1 cellular context compared by ENCODE assay signal in the genomic region with DNA sequence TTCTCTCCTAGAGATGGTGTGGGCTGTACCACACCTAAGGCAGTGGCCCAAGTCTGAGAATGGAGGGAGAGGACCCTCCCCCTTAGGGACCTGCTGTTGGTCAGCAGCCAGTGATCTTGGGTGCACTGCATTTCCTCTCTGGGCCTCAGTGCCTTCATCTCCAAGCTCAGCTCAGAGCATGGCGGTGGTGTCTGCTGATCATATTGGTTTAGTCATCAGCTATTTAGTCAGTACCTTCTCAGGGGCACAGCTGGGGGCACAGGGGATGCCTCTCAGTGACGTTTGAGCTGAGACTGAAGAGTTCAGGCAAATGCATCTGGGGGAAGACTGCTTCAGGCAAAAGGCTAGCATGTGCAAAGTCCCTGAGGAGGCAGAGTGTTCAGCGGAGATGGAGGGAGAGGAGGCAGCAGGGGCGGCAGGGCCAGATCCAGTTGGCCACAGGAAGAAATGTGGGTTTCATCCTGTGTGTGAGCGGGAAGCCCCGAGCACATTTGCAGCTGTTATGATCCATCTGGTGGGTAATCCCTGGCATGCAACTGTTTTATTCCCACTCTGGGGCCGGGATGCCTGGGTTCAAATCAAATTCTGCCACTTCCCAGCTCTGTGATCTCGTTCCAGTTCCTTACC.
TF ChIP-seq lines count a peak whose summit lies in the region.

No MANE protein-coding gene starts in this region.

TF ChIP-seq in WTC11, 78 proteins besides CTCF, POLR2A, EP300 and RAD21:
- TF ChIP-seq PREB (CRISPR knock-in tag; IDR thresholded peaks at IDR 0.05; ENCODE audit: borderline replicate concordance) (no peak), OVOL2 (CRISPR knock-in tag; IDR thresholded peaks at IDR 0.05; ENCODE audit: borderline replicate concordance) (no peak), SMAD3 (CRISPR knock-in tag; IDR thresholded peaks at IDR 0.05; ENCODE audit: borderline replicate concordance) (no peak), TCF7 (CRISPR knock-in tag; IDR thresholded peaks at IDR 0.05; ENCODE audit: low read depth) (no peak), USF2 (CRISPR knock-in tag; IDR thresholded peaks at IDR 0.05) (0 out of 2 replicates have a peak, but pooled peaks have one; percentile 0), FOXP1 (CRISPR knock-in tag; IDR thresholded peaks at IDR 0.05; ENCODE audit: borderline replicate concordance) (no peak)
- TF ChIP-seq, protein P1, sequence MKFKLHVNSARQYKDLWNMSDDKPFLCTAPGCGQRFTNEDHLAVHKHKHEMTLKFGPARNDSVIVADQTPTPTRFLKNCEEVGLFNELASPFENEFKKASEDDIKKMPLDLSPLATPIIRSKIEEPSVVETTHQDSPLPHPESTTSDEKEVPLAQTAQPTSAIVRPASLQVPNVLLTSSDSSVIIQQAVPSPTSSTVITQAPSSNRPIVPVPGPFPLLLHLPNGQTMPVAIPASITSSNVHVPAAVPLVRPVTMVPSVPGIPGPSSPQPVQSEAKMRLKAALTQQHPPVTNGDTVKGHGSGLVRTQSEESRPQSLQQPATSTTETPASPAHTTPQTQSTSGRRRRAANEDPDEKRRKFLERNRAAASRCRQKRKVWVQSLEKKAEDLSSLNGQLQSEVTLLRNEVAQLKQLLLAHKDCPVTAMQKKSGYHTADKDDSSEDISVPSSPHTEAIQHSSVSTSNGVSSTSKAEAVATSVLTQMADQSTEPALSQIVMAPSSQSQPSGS (CRISPR knock-in tag; IDR thresholded peaks at IDR 0.05; ENCODE audit: borderline replicate concordance, low read depth) = no peak
- TF ChIP-seq, protein P2, sequence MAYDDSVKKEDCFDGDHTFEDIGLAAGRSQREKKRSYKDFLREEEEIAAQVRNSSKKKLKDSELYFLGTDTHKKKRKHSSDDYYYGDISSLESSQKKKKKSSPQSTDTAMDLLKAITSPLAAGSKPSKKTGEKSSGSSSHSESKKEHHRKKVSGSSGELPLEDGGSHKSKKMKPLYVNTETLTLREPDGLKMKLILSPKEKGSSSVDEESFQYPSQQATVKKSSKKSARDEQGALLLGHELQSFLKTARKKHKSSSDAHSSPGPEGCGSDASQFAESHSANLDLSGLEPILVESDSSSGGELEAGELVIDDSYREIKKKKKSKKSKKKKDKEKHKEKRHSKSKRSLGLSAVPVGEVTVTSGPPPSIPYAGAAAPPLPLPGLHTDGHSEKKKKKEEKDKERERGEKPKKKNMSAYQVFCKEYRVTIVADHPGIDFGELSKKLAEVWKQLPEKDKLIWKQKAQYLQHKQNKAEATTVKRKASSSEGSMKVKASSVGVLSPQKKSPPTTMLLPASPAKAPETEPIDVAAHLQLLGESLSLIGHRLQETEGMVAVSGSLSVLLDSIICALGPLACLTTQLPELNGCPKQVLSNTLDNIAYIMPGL (CRISPR knock-in tag; IDR thresholded peaks at IDR 0.05) = no peak
- TF ChIP-seq, protein P3, sequence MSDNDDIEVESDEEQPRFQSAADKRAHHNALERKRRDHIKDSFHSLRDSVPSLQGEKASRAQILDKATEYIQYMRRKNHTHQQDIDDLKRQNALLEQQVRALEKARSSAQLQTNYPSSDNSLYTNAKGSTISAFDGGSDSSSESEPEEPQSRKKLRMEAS (CRISPR knock-in tag; IDR thresholded peaks at IDR 0.05) = no peak
